Comparison of ENCODE assay signal across 1 cellular context in the genomic region with DNA sequence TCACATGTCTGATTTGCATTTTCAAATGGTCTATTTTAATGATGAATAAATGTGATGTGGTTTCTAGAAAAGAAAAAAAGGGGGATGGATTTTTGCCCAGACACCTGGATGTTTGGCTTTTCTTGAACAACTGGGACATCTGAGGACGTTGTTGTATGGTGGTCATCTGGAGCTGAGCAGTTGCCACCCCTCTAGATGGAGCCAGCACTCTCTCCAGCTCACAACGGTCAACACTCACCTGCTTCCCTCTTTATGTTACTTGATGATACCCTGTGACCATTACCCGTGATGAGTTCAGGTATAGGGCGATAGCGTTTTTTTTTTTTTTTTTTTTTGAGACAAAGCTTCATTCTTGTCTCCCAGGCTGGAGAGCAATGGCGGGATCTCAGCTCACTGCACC.
TF ChIP-seq lines count a peak whose summit lies in the region.

No MANE protein-coding gene starts in this region.

TF ChIP-seq in GM23338, 12 proteins besides CTCF, POLR2A, EP300 and RAD21 (continued from another document):
- TF ChIP-seq CREB1 (CRISPR knock-in tag; IDR thresholded peaks at IDR 0.05; ENCODE audit: low read depth) (no peak), JUNB (IDR thresholded peaks at IDR 0.05; ENCODE audit: unreplicated experiment) (no peak)
